In the genomic region with DNA sequence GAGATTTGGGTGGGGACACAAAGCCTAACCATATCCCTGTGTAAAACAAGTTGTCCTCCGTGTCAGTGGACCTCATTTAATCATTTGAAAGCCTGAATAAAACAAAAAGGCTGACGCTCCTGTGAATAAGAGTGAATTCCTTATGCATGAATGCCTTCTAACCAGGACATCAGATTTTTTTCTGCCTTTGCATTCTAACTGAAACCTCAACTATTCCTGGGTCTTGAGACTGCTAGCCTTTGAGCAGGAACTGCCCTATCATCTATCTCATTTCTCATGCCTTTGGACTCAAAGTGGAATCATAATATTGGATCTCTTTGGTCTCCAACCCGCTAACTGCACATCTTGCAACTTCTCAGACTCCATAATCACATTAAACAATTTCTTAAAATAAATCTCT, we compare ENCODE assay signal across 1 cellular context.
TF ChIP-seq lines count a peak whose summit lies in the region.

No MANE protein-coding gene starts in this region.

TF ChIP-seq in GM23338, 12 proteins besides CTCF, POLR2A, EP300 and RAD21 (continued from another document):
- TF ChIP-seq, protein P1, sequence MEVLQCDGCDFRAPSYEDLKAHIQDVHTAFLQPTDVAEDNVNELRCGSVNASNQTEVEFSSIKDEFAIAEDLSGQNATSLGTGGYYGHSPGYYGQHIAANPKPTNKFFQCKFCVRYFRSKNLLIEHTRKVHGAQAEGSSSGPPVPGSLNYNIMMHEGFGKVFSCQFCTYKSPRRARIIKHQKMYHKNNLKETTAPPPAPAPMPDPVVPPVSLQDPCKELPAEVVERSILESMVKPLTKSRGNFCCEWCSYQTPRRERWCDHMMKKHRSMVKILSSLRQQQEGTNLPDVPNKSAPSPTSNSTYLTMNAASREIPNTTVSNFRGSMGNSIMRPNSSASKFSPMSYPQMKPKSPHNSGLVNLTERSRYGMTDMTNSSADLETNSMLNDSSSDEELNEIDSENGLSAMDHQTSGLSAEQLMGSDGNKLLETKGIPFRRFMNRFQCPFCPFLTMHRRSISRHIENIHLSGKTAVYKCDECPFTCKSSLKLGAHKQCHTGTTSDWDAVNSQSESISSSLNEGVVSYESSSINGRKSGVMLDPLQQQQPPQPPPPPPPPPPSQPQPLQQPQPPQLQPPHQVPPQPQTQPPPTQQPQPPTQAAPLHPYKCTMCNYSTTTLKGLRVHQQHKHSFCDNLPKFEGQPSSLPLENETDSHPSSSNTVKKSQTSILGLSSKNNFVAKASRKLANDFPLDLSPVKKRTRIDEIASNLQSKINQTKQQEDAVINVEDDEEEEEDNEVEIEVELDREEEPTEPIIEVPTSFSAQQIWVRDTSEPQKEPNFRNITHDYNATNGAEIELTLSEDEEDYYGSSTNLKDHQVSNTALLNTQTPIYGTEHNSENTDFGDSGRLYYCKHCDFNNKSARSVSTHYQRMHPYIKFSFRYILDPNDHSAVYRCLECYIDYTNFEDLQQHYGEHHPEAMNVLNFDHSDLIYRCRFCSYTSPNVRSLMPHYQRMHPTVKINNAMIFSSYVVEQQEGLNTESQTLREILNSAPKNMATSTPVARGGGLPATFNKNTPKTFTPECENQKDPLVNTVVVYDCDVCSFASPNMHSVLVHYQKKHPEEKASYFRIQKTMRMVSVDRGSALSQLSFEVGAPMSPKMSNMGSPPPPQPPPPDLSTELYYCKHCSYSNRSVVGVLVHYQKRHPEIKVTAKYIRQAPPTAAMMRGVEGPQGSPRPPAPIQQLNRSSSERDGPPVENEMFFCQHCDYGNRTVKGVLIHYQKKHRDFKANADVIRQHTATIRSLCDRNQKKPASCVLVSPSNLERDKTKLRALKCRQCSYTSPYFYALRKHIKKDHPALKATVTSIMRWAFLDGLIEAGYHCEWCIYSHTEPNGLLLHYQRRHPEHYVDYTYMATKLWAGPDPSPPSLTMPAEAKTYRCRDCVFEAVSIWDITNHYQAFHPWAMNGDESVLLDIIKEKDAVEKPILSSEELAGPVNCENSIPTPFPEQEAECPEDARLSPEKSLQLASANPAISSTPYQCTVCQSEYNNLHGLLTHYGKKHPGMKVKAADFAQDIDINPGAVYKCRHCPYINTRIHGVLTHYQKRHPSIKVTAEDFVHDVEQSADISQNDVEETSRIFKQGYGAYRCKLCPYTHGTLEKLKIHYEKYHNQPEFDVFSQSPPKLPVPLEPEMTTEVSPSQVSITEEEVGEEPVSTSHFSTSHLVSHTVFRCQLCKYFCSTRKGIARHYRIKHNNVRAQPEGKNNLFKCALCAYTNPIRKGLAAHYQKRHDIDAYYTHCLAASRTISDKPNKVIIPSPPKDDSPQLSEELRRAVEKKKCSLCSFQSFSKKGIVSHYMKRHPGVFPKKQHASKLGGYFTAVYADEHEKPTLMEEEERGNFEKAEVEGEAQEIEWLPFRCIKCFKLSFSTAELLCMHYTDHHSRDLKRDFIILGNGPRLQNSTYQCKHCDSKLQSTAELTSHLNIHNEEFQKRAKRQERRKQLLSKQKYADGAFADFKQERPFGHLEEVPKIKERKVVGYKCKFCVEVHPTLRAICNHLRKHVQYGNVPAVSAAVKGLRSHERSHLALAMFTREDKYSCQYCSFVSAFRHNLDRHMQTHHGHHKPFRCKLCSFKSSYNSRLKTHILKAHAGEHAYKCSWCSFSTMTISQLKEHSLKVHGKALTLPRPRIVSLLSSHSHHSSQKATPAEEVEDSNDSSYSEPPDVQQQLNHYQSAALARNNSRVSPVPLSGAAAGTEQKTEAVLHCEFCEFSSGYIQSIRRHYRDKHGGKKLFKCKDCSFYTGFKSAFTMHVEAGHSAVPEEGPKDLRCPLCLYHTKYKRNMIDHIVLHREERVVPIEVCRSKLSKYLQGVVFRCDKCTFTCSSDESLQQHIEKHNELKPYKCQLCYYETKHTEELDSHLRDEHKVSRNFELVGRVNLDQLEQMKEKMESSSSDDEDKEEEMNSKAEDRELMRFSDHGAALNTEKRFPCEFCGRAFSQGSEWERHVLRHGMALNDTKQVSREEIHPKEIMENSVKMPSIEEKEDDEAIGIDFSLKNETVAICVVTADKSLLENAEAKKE (CRISPR knock-in tag; IDR thresholded peaks at IDR 0.05), result no peak
- TF ChIP-seq STAT1 (IDR thresholded peaks at IDR 0.05; ENCODE audit: unreplicated experiment) (no peak), EZH2phosphoT487 (IDR thresholded peaks at IDR 0.05; ENCODE audit: unreplicated experiment) (no peak), CREB1 (CRISPR knock-in tag; IDR thresholded peaks at IDR 0.05; ENCODE audit: low read depth) (no peak)
TF ChIP-seq in GM23338: peak in this region for 0.
